Comparison of ENCODE assay signal across 15 cellular contexts in the genomic region with DNA sequence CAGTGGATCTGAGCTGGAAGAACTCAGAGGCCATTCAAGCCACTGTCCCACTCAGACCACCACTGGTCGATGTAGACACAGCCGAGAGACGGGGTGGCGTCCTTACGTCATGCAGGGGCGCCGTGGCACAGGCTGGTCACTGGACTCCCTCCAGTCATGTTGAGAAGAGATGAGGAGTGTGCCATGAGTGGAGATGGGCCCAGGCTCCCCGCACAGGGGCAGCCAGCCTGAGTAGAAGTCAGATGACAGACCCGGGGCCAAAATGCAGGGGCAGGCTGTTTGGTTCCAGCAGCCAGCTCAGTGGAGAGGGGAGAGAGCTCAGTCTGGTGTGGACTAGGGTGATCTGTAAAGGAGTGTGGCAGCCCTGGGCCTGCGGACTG. TPM values are rescaled to one million over a fixed set of nuclear protein-coding genes. Genes with fewer than 3 reads are reported as not detected.
DNase-seq lines count a peak whose midpoint lies in the region; ATAC-seq, FAIRE-seq and TF ChIP-seq lines count a peak whose summit lies in the region.
"Had no signal": no experiment of that assay in that cellular context is flagged by ENCODE, and none has a peak within 500 bp of the region (broad histone marks: within the 10 kb centered on the region; RNA-seq: fewer than 3 reads in every experiment).

No MANE protein-coding gene starts in this region.

- no peak overlapping the region for H2BK120ac ChIP-seq in neuronal stem cell (ENCODE audit: low read depth, low read length)

- no peaks in the 10 kb centered on the region for H3K79me2 ChIP-seq in K562 (ENCODE audit: control insufficient read depth, insufficient read depth, low read length)

- TF ChIP-seq EP300 in K562 (IDR thresholded peaks at IDR 0.05; ENCODE audit: low read length): no peak

- DNase-seq in K562 (ENCODE audit: extremely low read depth in 1 of 4, low spot score in 3 of 4) (peak in 1 of 4 experiments; percentile 11), neuronal stem cell (ENCODE audit: low spot score) (no peak), NCI-H345 treated with DMSO at 0.1 percent for 48 hours (lab: John Stamatoyannopoulos, UW; ENCODE audit: unreplicated experiment) (no peak), esophagus squamous epithelium (lab: John Stamatoyannopoulos, UW) (no peak), NCI-H446 (lab: John Stamatoyannopoulos, UW) (no peak)
- DNase-seq: BE2C; CD4-positive, alpha-beta memory T cell; DMS79 had no signal

- no peak overlapping the region for H3K4ac ChIP-seq in neuronal stem cell (ENCODE audit: low read length)

- H2BK15ac ChIP-seq in neuronal stem cell (ENCODE audit: low read length): no peak overlapping the region

- TF ChIP-seq RAD21 in K562 (CRISPR knock-in tag; conservative IDR thresholded peaks at IDR 0.05 in 1 of 2, IDR thresholded peaks at IDR 0.05 in 1 of 2): no peak

- H3K4me1 ChIP-seq in HEK293 (ENCODE audit: control insufficient read depth, insufficient read depth, low read length): no peaks in the 10 kb centered on the region
- H3K4me1 ChIP-seq in K562 (replicated peaks in 1 of 2; ENCODE audit: control insufficient read depth in 2 of 2, insufficient read depth in 2 of 2, low read length in 2 of 2): no peaks in the 10 kb centered on the region; a peak in 2 of 5 replicates
- peaks cover 0 to 1% of the 10 kb centered on the region in 2 donors for H3K4me1 ChIP-seq in neuronal stem cell (ENCODE audit: control insufficient read depth in 2 of 2, insufficient read depth in 1 of 2, low read depth in 1 of 2, low read length in 2 of 2)
- no peaks in the 10 kb centered on the region for H3K4me1 ChIP-seq in esophagus squamous epithelium
- H3K4me1 ChIP-seq: BE2C, HAP-1 had no signal

- peak overlapping the region; percentile 70 for H3K23ac ChIP-seq in neuronal stem cell (ENCODE audit: low read depth, low read length, poor library complexity)

- no peak overlapping the region for H3K9ac ChIP-seq in K562 (ENCODE audit: insufficient read depth in 1 of 2, low read depth in 2 of 2, low read length in 2 of 2)
- peak overlapping the region; percentile 51 for H3K9ac ChIP-seq in neuronal stem cell (ENCODE audit: low read depth, low read length, poor library complexity)

- H2AFZ ChIP-seq in K562 (ENCODE audit: low read depth, low read length) (peak overlapping the region; percentile 54), neuronal stem cell (ENCODE audit: low read length) (no peak overlapping the region)

- H3K4me3 ChIP-seq in HEK293 (ENCODE audit: low read depth, low read length): no peak overlapping the region
- H3K4me3 ChIP-seq in K562: no peak overlapping the region
- H3K4me3 ChIP-seq in neuronal stem cell (ENCODE audit: low read length in 2 of 2): no peak overlapping the region
- H3K4me3 ChIP-seq in esophagus squamous epithelium: no peak overlapping the region
- H3K4me3 ChIP-seq: A549, HAP-1 had no signal

- no peak overlapping the region for H3K14ac ChIP-seq in neuronal stem cell (ENCODE audit: low read length)

- in situ Hi-C loops in K562 (cut with MboI): no loop called here

- H3K27ac ChIP-seq in HEK293 (ENCODE audit: extremely low read depth, low read depth, low read length) (no peak overlapping the region), K562 (ENCODE audit: extremely low read depth, low read depth, low read length) (no peak overlapping the region), neuronal stem cell (replicated peaks; ENCODE audit: low read length) (no peak overlapping the region), esophagus squamous epithelium (no peak overlapping the region)
- H3K27ac ChIP-seq: A549, C4-2B had no signal

- H3K4me2 ChIP-seq in K562 (ENCODE audit: insufficient read depth, low read length): peak overlapping the region; percentile 70
- H3K4me2 ChIP-seq in neuronal stem cell (ENCODE audit: insufficient read depth, low read length, poor library complexity, severe bottlenecking): no peak overlapping the region
- H3K4me2 ChIP-seq: A549 had no signal

- H3K18ac ChIP-seq in neuronal stem cell (ENCODE audit: low read length): peak overlapping the region; percentile 45

- TF ChIP-seq CTCF in HEK293 (tag by site-specific recombination; IDR thresholded peaks at IDR 0.05): peak; percentile 2; the same call in 1 of the 2 replicates
- TF ChIP-seq CTCF in K562 (IDR thresholded peaks at IDR 0.05 in 2 of 3, conservative IDR thresholded peaks at IDR 0.05 in 1 of 3; ENCODE audit: insufficient read depth in 2 of 3, low read depth in 1 of 3, low read length in 3 of 3): no peak
- TF ChIP-seq CTCF in esophagus squamous epithelium (IDR thresholded peaks at IDR 0.05): no peak

- no peak for FAIRE-seq in K562 (lab: Jason Lieb, UNC)
- FAIRE-seq: A549, G401.6, GM12891 had no signal

- H3K27me3 ChIP-seq in K562 (ENCODE audit: control insufficient read depth in 2 of 2, insufficient read depth in 2 of 2, low read length in 2 of 2) (peaks cover 13 to 54% of the 10 kb centered on the region in 2 experiments; a peak in 4 of 5 replicates), neuronal stem cell (ENCODE audit: control insufficient read depth in 3 of 3, insufficient read depth in 3 of 3, low read depth in 1 of 3, low read length in 3 of 3) (peaks cover 0 to 23% (median 0%) of the 10 kb centered on the region in 3 experiments), esophagus squamous epithelium (no peaks in the 10 kb centered on the region)
- H3K27me3 ChIP-seq: BE2C had no signal

- H2BK5ac ChIP-seq in neuronal stem cell (ENCODE audit: low read length): no peak overlapping the region

- WGBS in K562 (ENCODE audit: insufficient coverage, low coverage, missing lambda C conversion rate): 2% methylated on average over 10 of the region's 10 CpGs
- WGBS in neuronal stem cell (ENCODE audit: extremely low coverage in 2 of 2, insufficient read length in 2 of 2, insufficient replicate concordance in 1 of 2), 2 donors: no CpG with 5 or more reads among the region's 10 CpGs
- WGBS in esophagus squamous epithelium, 2 donors: 93 to 95% methylated on average over 8 to 10 of the region's 10 CpGs

- no TSS peak for BruUV-seq in K562 (replicated peaks; lab: Mats Ljungman, UMichigan)

- no peak overlapping the region for H4K91ac ChIP-seq in neuronal stem cell (ENCODE audit: low read depth, low read length, poor library complexity)

- POLR2A ChIA-PET in HEK293 (lab: Yijun Ruan, JAX) (no interaction called here), K562 (lab: Yijun Ruan, JAX) (interaction anchor here (1.2 kb wide), 1 partner anchor 24 kb away, joined by 3 read pairs; no protein-coding TSS in a partner anchor)

- H3K36me3 ChIP-seq in HEK293 (ENCODE audit: control insufficient read depth in 2 of 2, insufficient read depth in 1 of 2, low read length in 2 of 2): no peaks in the 10 kb centered on the region; a peak in 1 of 3 replicates
- no peaks in the 10 kb centered on the region for H3K36me3 ChIP-seq in K562 (ENCODE audit: control insufficient read depth, insufficient read depth, low read length)
- H3K36me3 ChIP-seq in neuronal stem cell (replicated peaks in 1 of 2; ENCODE audit: control insufficient read depth in 2 of 2, insufficient read depth in 2 of 2, low read length in 2 of 2): no peaks in the 10 kb centered on the region
- peaks cover 0 to 23% (median 0%) of the 10 kb centered on the region in 3 donors for H3K36me3 ChIP-seq in esophagus squamous epithelium
- H3K36me3 ChIP-seq: BE2C, HAP-1 had no signal

- H3K9me3 ChIP-seq in HEK293 (ENCODE audit: control insufficient read depth, insufficient read depth, low read depth, low read length) (no peaks in the 10 kb centered on the region), K562 (replicated peaks; ENCODE audit: control insufficient read depth, insufficient read depth, low read depth, low read length) (no peaks in the 10 kb centered on the region), neuronal stem cell (replicated peaks in 1 of 2; ENCODE audit: control insufficient read depth in 2 of 2, insufficient read depth in 1 of 2, low read depth in 1 of 2, low read length in 2 of 2) (no peaks in the 10 kb centered on the region), esophagus squamous epithelium (no peaks in the 10 kb centered on the region)
- H3K9me3 ChIP-seq: A549, BE2C, HAP-1 had no signal

- H3K79me1 ChIP-seq in neuronal stem cell (ENCODE audit: low read depth, low read length): no peaks in the 10 kb centered on the region

- CTCF ChIA-PET in HEK293 (lab: Yijun Ruan, JAX) (interaction anchor here (0.9 to 3.3 kb wide), 6 partner anchors 8 to 152 kb away, joined by 3 to 14 read pairs (median 3); no protein-coding TSS in a partner anchor), K562 (lab: Yijun Ruan, JAX; ENCODE audit: low intra/inter-chr PET ratio) (no interaction called here)

- H2AK5ac ChIP-seq in neuronal stem cell (ENCODE audit: low read depth, low read length): peak overlapping the region; percentile 58

- no peak overlapping the region for H2BK12ac ChIP-seq in neuronal stem cell (ENCODE audit: low read length)

- no peak for TF ChIP-seq POLR2A in K562 (conservative IDR thresholded peaks at IDR 0.05)
- TF ChIP-seq POLR2A in esophagus squamous epithelium (IDR thresholded peaks at IDR 0.05): no peak

- ATAC-seq in K562 (peak; percentile 76), GM21390 (IDR thresholded peaks at IDR 0.05; ENCODE audit: unreplicated experiment) (no peak)

- H4K8ac ChIP-seq in neuronal stem cell (ENCODE audit: low read depth, low read length): no peak overlapping the region

- no peaks in the 10 kb centered on the region; the same call in 1 of the 2 replicates for H4K20me1 ChIP-seq in K562 (replicated peaks; ENCODE audit: control insufficient read depth, insufficient read depth, low read length)

- H3K9me1 ChIP-seq in K562 (ENCODE audit: control insufficient read depth, insufficient read depth, low read length): no peaks in the 10 kb centered on the region

- intact Hi-C loops in K562 (cut with micrococcal nuclease) (no loop called here), esophagus squamous epithelium (cut with DNase I) (no loop called here)

RNA-seq across cellular contexts. Expression of a gene that starts 33.4 kb away (rescaled TPM):
- 60.1 and 168 TPM in 2 replicates for total RNA-seq in K562 (2011; cell fraction: chromatin; rRNA removed; ENCODE audit: low replicate concordance)
- 19.8 and 33.3 TPM in 2 replicates for total RNA-seq in K562 (2011; cell fraction: nucleolus; rRNA removed)
- 58.6 and 62.3 TPM in 2 replicates for total RNA-seq in K562 (2011; cell fraction: nucleoplasm; rRNA removed)
- 39.3 and 39.8 TPM in 2 replicates for total RNA-seq in K562 (2014; rRNA removed)
- 58.2 and 63.5 TPM in 2 replicates for total RNA-seq in K562 (2014; rRNA removed; fragmentation: Illumina TruSeq; extraction: Trizol)
- 52.2 and 55.4 TPM in 2 replicates for total RNA-seq in K562 (2015; rRNA removed; fragmentation: Illumina TruSeq; extraction: Trizol)
- 37.9 and 41.9 TPM in 2 replicates for total RNA-seq in K562 (2021)
- 35.0 and 36.6 TPM in 2 replicates for polyA plus RNA-seq in K562 (2011; rRNA removed)
- 6.5 and 16.8 TPM in 2 replicates for polyA plus RNA-seq in K562 (2011; cell fraction: cytosol; rRNA removed)
- 98.6 and 163 TPM in 2 replicates for polyA plus RNA-seq in K562 (2011; cell fraction: nucleus; rRNA removed)
- polyA plus RNA-seq in K562 (2012): 25.8 and 35.5 TPM in 2 replicates
- polyA plus RNA-seq in K562 (2014; fragmentation: Illumina TruSeq; extraction: Trizol): 45.4 and 51.0 TPM in 2 replicates
- 10 to 100 TPM; 29.4 to 45.7 TPM for polyA plus RNA-seq in K562 (2014; fragmentation: Nextera tagmentation; extraction: Ambion mirVana)
- polyA plus RNA-seq in K562 (2014; rRNA removed): 30.1 and 37.1 TPM in 2 replicates
- polyA minus RNA-seq in K562 (2011; rRNA and poly(A)+ RNA removed): 66.2 and 68.8 TPM in 2 replicates
- polyA minus RNA-seq in K562 (2011; cell fraction: cytosol; rRNA and poly(A)+ RNA removed): 20.0 and 25.1 TPM in 2 replicates
- polyA minus RNA-seq in K562 (2011; cell fraction: nucleus; rRNA and poly(A)+ RNA removed): 34.1 and 63.0 TPM in 2 replicates
- 46.3 TPM for polyA plus RNA-seq in neuronal stem cell (2013, experiment 1 of 2)
- 44.5 TPM for polyA plus RNA-seq in neuronal stem cell (2013, experiment 2 of 2)
- 10 to 100 TPM; 13.5 to 33.2 (median 13.9) TPM for total RNA-seq in esophagus squamous epithelium
- polyA plus RNA-seq: CD4-positive, alpha-beta memory T cell had no signal
